Comparison of ENCODE assay signal across 19 cellular contexts in the genomic region with DNA sequence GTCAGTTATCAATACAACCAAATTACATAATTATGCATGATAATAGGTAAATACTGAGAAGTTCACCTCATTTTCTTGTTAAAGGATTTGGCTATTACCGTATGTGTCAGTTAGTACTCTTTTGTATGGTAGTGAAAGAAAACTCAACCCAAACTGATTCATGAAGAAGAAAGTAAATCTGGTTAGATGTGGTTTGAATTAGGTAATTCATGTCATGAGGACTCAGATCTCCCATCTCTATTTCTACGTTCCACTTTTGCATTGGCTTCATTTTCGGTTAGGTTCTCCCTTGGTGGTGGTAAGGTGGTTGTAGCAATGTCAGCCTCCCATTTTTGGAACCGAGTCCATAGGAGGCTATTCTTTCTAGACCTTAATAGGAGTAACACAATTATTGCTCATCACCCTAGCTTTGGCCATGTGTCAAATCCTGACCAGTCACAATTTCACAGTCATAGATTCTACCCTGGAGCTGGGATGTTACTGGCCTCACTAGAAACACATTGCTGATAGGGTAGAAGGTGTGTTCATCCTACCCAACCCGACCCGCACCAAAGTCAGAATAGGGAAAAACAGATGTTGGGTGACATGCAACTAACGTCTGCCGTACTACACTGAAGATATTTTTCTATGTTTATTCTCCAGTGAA.
DNase-seq lines count a peak whose midpoint lies in the region; ATAC-seq and TF ChIP-seq lines count a peak whose summit lies in the region.
"Had no signal": no experiment of that assay in that cellular context is flagged by ENCODE, and none has a peak within 500 bp of the region (broad histone marks: within the 10 kb centered on the region; RNA-seq: fewer than 3 reads in every experiment).

No MANE protein-coding gene starts in this region.

- peak; percentile 89 to 95 for ATAC-seq in activated CD4-positive, CD25-positive, alpha-beta regulatory T cell treated with anti-CD3 and anti-CD28 coated beads, Interleukin-2, amount 50 U/mL, for 24 hours
- no peak for ATAC-seq in GM19455 (IDR thresholded peaks at IDR 0.05; ENCODE audit: unreplicated experiment)
- ATAC-seq in HG02571 (IDR thresholded peaks at IDR 0.05; ENCODE audit: unreplicated experiment) = no peak

- WGBS in mammary epithelial cell (ENCODE audit: low coverage, missing lambda C conversion rate) = over 99% methylated on average over 8 of the region's 8 CpGs

- H3K9ac ChIP-seq in mammary epithelial cell (ENCODE audit: insufficient read depth, low read length) = no peak overlapping the region
- H3K9ac ChIP-seq: BLaER1 treated with 17β-estradiol and CSF1 and Interleukin-3, amounts not matched to agents 10 nM and 100 nM had no signal

- BruUV-seq in mammary epithelial cell (replicated peaks; lab: Mats Ljungman, UMichigan) = TSS peak; percentile 17

- no peak overlapping the region for H2AFZ ChIP-seq in mammary epithelial cell (ENCODE audit: low read depth, low read length)
- H2AFZ ChIP-seq: PC-9 had no signal

- no peak overlapping the region for H3K27ac ChIP-seq in mammary epithelial cell (ENCODE audit: insufficient read depth, low read depth, low read length)
- H3K27ac ChIP-seq: 22Rv1; BLaER1 treated with 17β-estradiol and CSF1 and Interleukin-3, amounts not matched to agents 10 nM and 100 nM; PC-9; SJSA1 had no signal

- intact Hi-C loops in mammary epithelial cell (cut with micrococcal nuclease) = no loop called here

- no peaks in the 10 kb centered on the region for H3K9me3 ChIP-seq in mammary epithelial cell (replicated peaks; ENCODE audit: insufficient read depth, low read length)
- H3K9me3 ChIP-seq: SJSA1 had no signal

- no peak for TF ChIP-seq CTCF in mammary epithelial cell (conservative IDR thresholded peaks at IDR 0.05 in 1 of 2, IDR thresholded peaks at IDR 0.05 in 1 of 2; ENCODE audit: extremely low read depth in 1 of 2, insufficient read depth in 1 of 2, low read depth in 1 of 2, low read length in 2 of 2)

- no peak overlapping the region for H3K4me2 ChIP-seq in mammary epithelial cell (ENCODE audit: insufficient read depth, low read depth, low read length)
- H3K4me2 ChIP-seq: BLaER1 treated with 17β-estradiol and CSF1 and Interleukin-3, amounts not matched to agents 10 nM and 100 nM; PC-9 had no signal

- no peaks in the 10 kb centered on the region for H3K4me1 ChIP-seq in mammary epithelial cell (ENCODE audit: insufficient read depth, low read length)
- H3K4me1 ChIP-seq: HAP-1, SJSA1 had no signal

- H3K4me3 ChIP-seq in mammary epithelial cell (replicated peaks in 1 of 3; ENCODE audit: insufficient read depth in 1 of 3, low read depth in 2 of 3, low read length in 3 of 3) = no peak overlapping the region
- H3K4me3 ChIP-seq: BLaER1 treated with 17β-estradiol and CSF1 and Interleukin-3, amounts not matched to agents 10 nM and 100 nM; HAP-1; PC-9; SJSA1 had no signal

- H3K36me3 ChIP-seq in mammary epithelial cell (ENCODE audit: insufficient read depth, low read length) = no peaks in the 10 kb centered on the region
- H3K36me3 ChIP-seq: HAP-1 had no signal

- DNase-seq in activated CD4-positive, CD25-positive, alpha-beta regulatory T cell treated with anti-CD3 and anti-CD28 coated beads, Interleukin-2, amount 50 U/mL, for 72 hours = no peak
- DNase-seq in AG08395 (ENCODE audit: low spot score) (peak; percentile 21), M059J (ENCODE audit: low read depth) (peak; percentile 27), mammary epithelial cell (no peak), NCI-H146 (lab: John Stamatoyannopoulos, UW) (no peak)
- DNase-seq: CD8-positive, alpha-beta memory T cell; DMS79 treated with DMSO at 0.1 percent for 48 hours; NCI-H1436; NCI-H2029 treated with DMSO at 0.1 percent for 48 hours; NCI-H2171 treated with DMSO at 0.1 percent for 48 hours; NCI-H774; PC-9 had no signal

- H3K27me3 ChIP-seq in mammary epithelial cell (ENCODE audit: insufficient read depth, low read length) = no peaks in the 10 kb centered on the region
- H3K27me3 ChIP-seq: BLaER1 treated with 17β-estradiol and CSF1 and Interleukin-3, amounts not matched to agents 10 nM and 100 nM; SJSA1 had no signal

- in situ Hi-C loops in mammary epithelial cell (cut with MboI; ENCODE audit: low sequenced_read_pairs in 2 of 2) = no loop called here

- CTCF ChIA-PET in mammary epithelial cell (lab: Charles Lee; ENCODE audit: low non-redundant PET) = no interaction called here

- dilution Hi-C loops in mammary epithelial cell (cut with HindIII; ENCODE audit: low sequenced_read_pairs) = no loop called here

- peaks cover 3% of the 10 kb centered on the region for H4K20me1 ChIP-seq in mammary epithelial cell (ENCODE audit: insufficient read depth, low read length)

- peaks cover 5% of the 10 kb centered on the region for H3K79me2 ChIP-seq in mammary epithelial cell (ENCODE audit: insufficient read depth, low read length)

Comparison
In these comparisons a context has a peak if more than half of its experiments do, and no peak if none do; other contexts are left out.
1. ATAC-seq: peak in activated CD4-positive, CD25-positive, alpha-beta regulatory T cell treated with anti-CD3 and anti-CD28 coated beads, Interleukin-2, amount 50 U/mL, for 24 hours (2 of 2); none in GM19455 (single experiment) and HG02571 (single experiment).
2. DNase-seq: peak in AG08395 (single experiment) and M059J (single experiment); none in activated CD4-positive, CD25-positive, alpha-beta regulatory T cell treated with anti-CD3 and anti-CD28 coated beads, Interleukin-2, amount 50 U/mL, for 72 hours (single experiment), mammary epithelial cell (single experiment) and NCI-H146 (single experiment).